Comparison of ENCODE assay signal across 9 cellular contexts in genomic region chr2:171703574-171704347, GRCh38. TPM values are rescaled to one million over a fixed set of nuclear protein-coding genes. Genes with fewer than 3 reads are reported as not detected.
DNase-seq lines count a peak whose midpoint lies in the region; ATAC-seq, FAIRE-seq and TF ChIP-seq lines count a peak whose summit lies in the region.
"Had no signal": no experiment of that assay in that cellular context is flagged by ENCODE, and none has a peak within 500 bp of the region (broad histone marks: within the 10 kb centered on the region; RNA-seq: fewer than 3 reads in every experiment).

No MANE protein-coding gene starts in this region.

- H3K4me3 Mint-ChIP-seq in nephron progenitor cell, result no peak overlapping the region

- no peak overlapping the region for H2BK15ac ChIP-seq in H1 (ENCODE audit: low read length)

- 63% methylated on average over 4 of the region's 4 CpGs; no CpG with 5 or more reads in 1 of the 2 experiments for WGBS in H1 (ENCODE audit: extremely low coverage in 1 of 2, insufficient coverage in 1 of 2, insufficient read length in 1 of 2, insufficient replicate concordance in 2 of 2, low coverage in 1 of 2, low lambda C conversion rate in 2 of 2, missing lambda C conversion rate in 1 of 2), 2 experiments

- no peak overlapping the region for H3K9ac ChIP-seq in H1 (replicated peaks in 1 of 4; ENCODE audit: extremely low read depth in 1 of 4, low read depth in 3 of 4, low read length in 3 of 4)

- no peak overlapping the region for H4K91ac ChIP-seq in H1 (replicated peaks; ENCODE audit: insufficient read length, low read length)

- H2BK120ac ChIP-seq in H1 (replicated peaks; ENCODE audit: low read depth, low read length), result no peak overlapping the region

- H3K4me2 ChIP-seq in H1 (ENCODE audit: insufficient read depth in 1 of 2, low read depth in 2 of 2, low read length in 2 of 2), result no peak overlapping the region

- peaks cover 0 to 2% of the 10 kb centered on the region in 2 experiments for H4K20me1 ChIP-seq in H1 (replicated peaks in 1 of 2; ENCODE audit: control insufficient read depth in 1 of 2, insufficient read depth in 2 of 2, low read length in 2 of 2)

- FAIRE-seq in H1 (lab: Jason Lieb, UNC), result peak; percentile 60

- H3K4me3 ChIP-seq in AG09309 (ENCODE audit: control insufficient read depth, low read depth, low read length) (no peak overlapping the region), H1 (ENCODE audit: extremely low read depth in 1 of 4, insufficient read depth in 2 of 4, low read depth in 3 of 4, low read length in 4 of 4) (no peak overlapping the region)
- H3K4me3 ChIP-seq: thoracic aorta had no signal

- no peak for DNase-seq in AG09309 (ENCODE audit: low read depth)
- DNase-seq in NOMO-1 treated with DMSO at 0.1 percent for 48 hours (lab: John Stamatoyannopoulos, UW; ENCODE audit: unreplicated experiment), result peak; percentile 27
- no peak for DNase-seq in H1 (ENCODE audit: low read depth in 1 of 2, low spot score in 2 of 2)
- no peak for DNase-seq in nephron progenitor cell
- no peak for DNase-seq in GM19240 (ENCODE audit: insufficient read length, low spot score)

- no peak overlapping the region for H2BK12ac ChIP-seq in H1 (ENCODE audit: low read depth, low read length)

- peak; percentile 68 to 71 for TF ChIP-seq RAD21 in H1 (IDR thresholded peaks at IDR 0.05 in 1 of 2, conservative IDR thresholded peaks at IDR 0.05 in 1 of 2; ENCODE audit: low read depth in 2 of 2, low read length in 2 of 2)

- H4K5ac ChIP-seq in H1 (ENCODE audit: insufficient read length, low read depth, low read length), result no peak overlapping the region

- POLR2A ChIA-PET in H1 (lab: Charles Lee; ENCODE audit: partially characterized antibody), result no interaction called here

- H3K4me1 Mint-ChIP-seq in nephron progenitor cell, result no peaks in the 10 kb centered on the region

- no peaks in the 10 kb centered on the region; a peak in 2 of 8 replicates for H3K36me3 ChIP-seq in H1 (ENCODE audit: control insufficient read depth in 2 of 4, insufficient read depth in 4 of 4, low read length in 3 of 4)

- H3K4me1 ChIP-seq in H1 (replicated peaks in 1 of 4; ENCODE audit: control insufficient read depth in 3 of 4, insufficient read depth in 4 of 4, low read length in 3 of 4), result no peaks in the 10 kb centered on the region; a peak in 1 of 7 replicates

- H2BK20ac ChIP-seq in H1 (ENCODE audit: low read length), result no peak overlapping the region

- H3K27ac ChIP-seq in H1 (ENCODE audit: low read depth, low read length), result no peak overlapping the region
- H3K27ac ChIP-seq: thoracic aorta had no signal

- H3K23me2 ChIP-seq in H1 (ENCODE audit: low read depth, low read length), result no peaks in the 10 kb centered on the region; the same call in 1 of the 2 replicates

- H3K9me3 ChIP-seq in H1 (ENCODE audit: insufficient read depth in 2 of 2, low read depth in 1 of 2, low read length in 1 of 2), result no peaks in the 10 kb centered on the region
- H3K9me3 ChIP-seq: thoracic aorta had no signal

- TF ChIP-seq CTCF in AG09309 (IDR thresholded peaks at IDR 0.05; ENCODE audit: control insufficient read depth, insufficient read depth, low read depth, low read length, missing control alignments) (peak; percentile 46), GM12872 (IDR thresholded peaks at IDR 0.05; ENCODE audit: insufficient read depth, low read depth, low read length) (peak; percentile 56; the same call in 2 of the 3 replicates), H1 (IDR thresholded peaks at IDR 0.05; ENCODE audit: control extremely low read depth in 1 of 3, insufficient read depth in 1 of 3, low read depth in 1 of 3, low read length in 3 of 3) (peak in 2 of 3 experiments; percentile 39 to 42; a peak in 2 of 4 replicates), nephron progenitor cell (IDR thresholded peaks at IDR 0.05) (peak; percentile 55)

- TF ChIP-seq EP300 in H1 (IDR thresholded peaks at IDR 0.05; ENCODE audit: borderline replicate concordance in 1 of 2, low read depth in 2 of 2, low read length in 2 of 2), result no peak

- H3K27ac Mint-ChIP-seq in nephron progenitor cell, result no peak overlapping the region

- peaks cover 16% of the 10 kb centered on the region for H3K36me3 Mint-ChIP-seq in nephron progenitor cell (ENCODE audit: low read depth)

- H2BK5ac ChIP-seq in H1 (ENCODE audit: low read depth, low read length), result no peak overlapping the region

- no peak overlapping the region for H3K56ac ChIP-seq in H1 (replicated peaks; ENCODE audit: insufficient read length, low read depth, low read length)

- H3K18ac ChIP-seq in H1 (ENCODE audit: extremely low read depth, low read length), result no peak overlapping the region

- H3K27me3 Mint-ChIP-seq in nephron progenitor cell (ENCODE audit: low read depth, poor library complexity), result no peaks in the 10 kb centered on the region

- H2AK5ac ChIP-seq in H1 (ENCODE audit: low read depth, low read length), result no peak overlapping the region

- H3K9me3 Mint-ChIP-seq in nephron progenitor cell, result no peaks in the 10 kb centered on the region

- H3K79me1 ChIP-seq in H1 (ENCODE audit: low read depth, low read length), result no peaks in the 10 kb centered on the region; the same call in 1 of the 2 replicates

- no peak overlapping the region for H3K4ac ChIP-seq in H1 (replicated peaks; ENCODE audit: insufficient read length, low read depth, low read length)

- no peaks in the 10 kb centered on the region for H3K27me3 ChIP-seq in H1 (replicated peaks in 1 of 4; ENCODE audit: control insufficient read depth in 3 of 4, extremely low read depth in 1 of 4, insufficient read depth in 3 of 4, low read length in 3 of 4)

- no peak overlapping the region for H2AFZ ChIP-seq in H1 (ENCODE audit: low read length)

- no peak for ATAC-seq in GM19328 (IDR thresholded peaks at IDR 0.05; ENCODE audit: unreplicated experiment)
- no peak for ATAC-seq in HG03439 (IDR thresholded peaks at IDR 0.05; ENCODE audit: unreplicated experiment)

- H3K23ac ChIP-seq in H1 (ENCODE audit: insufficient read length), result no peak overlapping the region

- CTCF ChIA-PET in H1 (lab: Charles Lee; ENCODE audit: partially characterized antibody), result interaction anchor here (0.6 to 8.4 kb wide), 44 partner anchors 9 to 885 kb away, joined by 3 to 64 read pairs (median 4); partner anchors contain the start of genes DYNC1I2 and SLC25A12

- TF ChIP-seq POLR2A in H1 (IDR thresholded peaks at IDR 0.05; ENCODE audit: control extremely low read depth in 1 of 2, low read depth in 2 of 2, low read length in 2 of 2), result no peak

- H3K79me2 ChIP-seq in H1 (ENCODE audit: control insufficient read depth in 1 of 2, insufficient read depth in 2 of 2, low read length in 2 of 2), result no peaks in the 10 kb centered on the region

- H4K8ac ChIP-seq in H1 (ENCODE audit: extremely low read depth, insufficient read depth, low read length), result no peak overlapping the region

- H3K14ac ChIP-seq in H1 (ENCODE audit: insufficient read length), result no peak overlapping the region

TF ChIP-seq in H1, 55 proteins besides CTCF, POLR2A, EP300 and RAD21:
- no peak for TF ChIP-seq FOSL1 (IDR thresholded peaks at IDR 0.05; ENCODE audit: insufficient read depth, low read depth, low read length)
- no peak for TF ChIP-seq ATF2 (IDR thresholded peaks at IDR 0.05; ENCODE audit: low read length)
- no peak for TF ChIP-seq KDM5A (IDR thresholded peaks at IDR 0.05; ENCODE audit: low read length)
- no peak for TF ChIP-seq SRF (IDR thresholded peaks at IDR 0.05; ENCODE audit: low read depth, low read length)
- no peak for TF ChIP-seq TCF12 (IDR thresholded peaks at IDR 0.05; ENCODE audit: low read depth, low read length)
- no peak for TF ChIP-seq NRF1 (IDR thresholded peaks at IDR 0.05; ENCODE audit: low read depth, low read length)
- no peak for TF ChIP-seq SIN3A (conservative IDR thresholded peaks at IDR 0.05 in 1 of 2, IDR thresholded peaks at IDR 0.05 in 1 of 2; ENCODE audit: low read depth in 1 of 2, low read length in 2 of 2)
- TF ChIP-seq SP4 (IDR thresholded peaks at IDR 0.05; ENCODE audit: low read length), result no peak
- no peak for TF ChIP-seq TEAD4 (IDR thresholded peaks at IDR 0.05; ENCODE audit: low read depth, low read length)
- no peak for TF ChIP-seq RFX5 (IDR thresholded peaks at IDR 0.05; ENCODE audit: borderline replicate concordance, low read depth, low read length)

RNA-seq across cellular contexts. Expression of gene DYNC1I2, which starts 16.5 kb away (rescaled TPM):
- 65.6 and 68.1 TPM in 2 replicates for total RNA-seq in H1 (2021; fragmentation: NEBNext Ultra II Directional; extraction: Animal tissue kit (Norgen Biotek cat#: 25700))
- 38.4 and 67.3 TPM in 2 replicates for polyA plus RNA-seq in H1 (2011; rRNA removed)
- 70.0 TPM for polyA plus RNA-seq in H1 (2011; cell fraction: cytosol; rRNA removed)
- 30.4 TPM for polyA plus RNA-seq in H1 (2011; cell fraction: nucleus; rRNA removed)
- 57.3 to 82.4 TPM (median 64.2 TPM) in 4 replicates for polyA plus RNA-seq in H1 (2012, experiment 1 of 2)
- polyA plus RNA-seq in H1 (2012, experiment 2 of 2), result 6.0 TPM
- polyA plus RNA-seq in H1 (2013, experiment 1 of 2), result 109 TPM
- 101 TPM for polyA plus RNA-seq in H1 (2013, experiment 2 of 2)
- 81.5 and 89.3 TPM in 2 replicates for polyA minus RNA-seq in H1 (2011; rRNA and poly(A)+ RNA removed)
- 29.7 TPM for polyA minus RNA-seq in H1 (2011; cell fraction: cytosol; rRNA and poly(A)+ RNA removed)
- 55.0 TPM for polyA minus RNA-seq in H1 (2011; cell fraction: nucleus; rRNA and poly(A)+ RNA removed)
